In genomic region chr20:50310673-50311051, GRCh38 we compare ENCODE assay signal across 16 cellular contexts.
A peak's percentile ranks its signal among the peaks of the same experiment; 100 is the strongest.
DNase-seq lines count a peak whose midpoint lies in the region; ATAC-seq and TF ChIP-seq lines count a peak whose summit lies in the region.
"Had no signal": no experiment of that assay in that cellular context is flagged by ENCODE, and none has a peak within 500 bp of the region (broad histone marks: within the 10 kb centered on the region; RNA-seq: fewer than 3 reads in every experiment).

No MANE protein-coding gene starts in this region.

- no peak overlapping the region for H2BK5ac ChIP-seq in mesenchymal stem cell (ENCODE audit: low read depth, low read length, poor library complexity, severe bottlenecking)

- H3K27ac ChIP-seq in RWPE2 (ENCODE audit: poor library complexity, severe bottlenecking) = peak overlapping the region; percentile 80
- no peak overlapping the region for H3K27ac ChIP-seq in mesenchymal stem cell (ENCODE audit: low read length, poor library complexity, severe bottlenecking)
- H3K27ac ChIP-seq: BLaER1, cardiac muscle cell had no signal

- ATAC-seq in RWPE2 (ENCODE audit: low read depth) (no peak), GM21515 (IDR thresholded peaks at IDR 0.05; ENCODE audit: unreplicated experiment) (no peak)
- ATAC-seq in stimulated activated effector memory CD8-positive, alpha-beta T cell treated with anti-CD3 and anti-CD28 coated beads, Interleukin-12 subunit alpha, Interleukin-12 subunit beta, amount 100 ng/mL, for 72 hours = peak; percentile 81
- ATAC-seq in stimulated activated memory B cell treated with anti-CD40 and anti-IgM and Interleukin-4, amounts not matched to agents 10 μg/mL and 1 μg/mL and 100 μg/mL, for 72 hours = no peak
- ATAC-seq: activated T-helper 17 cell treated with anti-CD3 and anti-CD28 coated beads, Interleukin-2, amount 50 U/mL, for 72 hours; GM12878 had no signal

- H3K4me3 ChIP-seq in RWPE2 (ENCODE audit: severe bottlenecking) (no peak overlapping the region), mesenchymal stem cell (ENCODE audit: insufficient read depth in 1 of 2, low read depth in 1 of 2, low read length in 2 of 2) (no peak overlapping the region)
- H3K4me3 ChIP-seq: BLaER1, cardiac muscle cell, GM12878 had no signal

- H3K36me3 ChIP-seq in RWPE2 (ENCODE audit: low read depth) (no peaks in the 10 kb centered on the region), mesenchymal stem cell (ENCODE audit: control insufficient read depth in 1 of 2, insufficient read depth in 2 of 2, low read depth in 1 of 2, low read length in 2 of 2) (no peaks in the 10 kb centered on the region)
- H3K36me3 ChIP-seq: BLaER1, cardiac muscle cell had no signal

- H3K27ac Mint-ChIP-seq in HFFc6 = 0 out of 2 replicates have a peak overlapping the region, but pooled peaks have one; percentile 40
- peak overlapping the region; percentile 4 for H3K27ac Mint-ChIP-seq in stimulated activated effector memory CD8-positive, alpha-beta T cell treated with anti-CD3 and anti-CD28 coated beads, Interleukin-12 subunit alpha, Interleukin-12 subunit beta, amount 100 ng/mL, for 72 hours
- H3K27ac Mint-ChIP-seq in stimulated activated memory B cell treated with anti-CD40 and anti-IgM and Interleukin-4, amounts not matched to agents 10 μg/mL and 1 μg/mL and 100 μg/mL, for 72 hours = no peak overlapping the region
- H3K27ac Mint-ChIP-seq: activated B cell treated with CpG ODN at 0.5 μM for 24 hours; activated T-helper 17 cell treated with anti-CD3 and anti-CD28 coated beads, Interleukin-2, amount 50 U/mL, for 72 hours; stimulated activated naive CD8-positive, alpha-beta T cell treated with anti-CD3 and anti-CD28 coated beads, Interleukin-15, Interleukin-2, amounts not matched to agents 100 ng/mL and 50 ng/mL, for 24 hours had no signal

- H2BK15ac ChIP-seq in mesenchymal stem cell (ENCODE audit: low read depth, poor library complexity, severe bottlenecking) = peak overlapping the region; percentile 91

- no peak overlapping the region for H2AFZ ChIP-seq in mesenchymal stem cell (ENCODE audit: low read depth, low read length)

- H3K9me3 Mint-ChIP-seq in HFFc6 = no peaks in the 10 kb centered on the region
- no peaks in the 10 kb centered on the region for H3K9me3 Mint-ChIP-seq in stimulated activated effector memory CD8-positive, alpha-beta T cell treated with anti-CD3 and anti-CD28 coated beads, Interleukin-12 subunit alpha, Interleukin-12 subunit beta, amount 100 ng/mL, for 72 hours
- peaks cover 3% of the 10 kb centered on the region for H3K9me3 Mint-ChIP-seq in stimulated activated memory B cell treated with anti-CD40 and anti-IgM and Interleukin-4, amounts not matched to agents 10 μg/mL and 1 μg/mL and 100 μg/mL, for 72 hours
- H3K9me3 Mint-ChIP-seq: activated B cell treated with CpG ODN at 0.5 μM for 24 hours; activated T-helper 17 cell treated with anti-CD3 and anti-CD28 coated beads, Interleukin-2, amount 50 U/mL, for 72 hours; stimulated activated naive CD8-positive, alpha-beta T cell treated with anti-CD3 and anti-CD28 coated beads, Interleukin-15, Interleukin-2, amounts not matched to agents 100 ng/mL and 50 ng/mL, for 24 hours had no signal

- peak overlapping the region; percentile 42 to 57 for H3K4ac ChIP-seq in mesenchymal stem cell (ENCODE audit: low read depth in 1 of 2, low read length in 2 of 2)

- H3K4me1 Mint-ChIP-seq in HFFc6 (ENCODE audit: low read depth) = peaks cover 62% of the 10 kb centered on the region
- H3K4me1 Mint-ChIP-seq in stimulated activated effector memory CD8-positive, alpha-beta T cell treated with anti-CD3 and anti-CD28 coated beads, Interleukin-12 subunit alpha, Interleukin-12 subunit beta, amount 100 ng/mL, for 72 hours = peaks cover 29% of the 10 kb centered on the region
- no peaks in the 10 kb centered on the region for H3K4me1 Mint-ChIP-seq in stimulated activated memory B cell treated with anti-CD40 and anti-IgM and Interleukin-4, amounts not matched to agents 10 μg/mL and 1 μg/mL and 100 μg/mL, for 72 hours
- H3K4me1 Mint-ChIP-seq: activated B cell treated with CpG ODN at 0.5 μM for 24 hours; activated T-helper 17 cell treated with anti-CD3 and anti-CD28 coated beads, Interleukin-2, amount 50 U/mL, for 72 hours had no signal

- no peaks in the 10 kb centered on the region for H3K36me3 Mint-ChIP-seq in HFFc6 (ENCODE audit: low read depth)
- H3K36me3 Mint-ChIP-seq in stimulated activated effector memory CD8-positive, alpha-beta T cell treated with anti-CD3 and anti-CD28 coated beads, Interleukin-12 subunit alpha, Interleukin-12 subunit beta, amount 100 ng/mL, for 72 hours = no peaks in the 10 kb centered on the region
- H3K36me3 Mint-ChIP-seq in stimulated activated memory B cell treated with anti-CD40 and anti-IgM and Interleukin-4, amounts not matched to agents 10 μg/mL and 1 μg/mL and 100 μg/mL, for 72 hours = no peaks in the 10 kb centered on the region

- H3K23ac ChIP-seq in mesenchymal stem cell (ENCODE audit: low read length in 2 of 2) = no peak overlapping the region

- no peaks in the 10 kb centered on the region for H3K27me3 ChIP-seq in RWPE2 (ENCODE audit: insufficient read depth, poor library complexity, severe bottlenecking)
- no peaks in the 10 kb centered on the region for H3K27me3 ChIP-seq in mesenchymal stem cell (ENCODE audit: control insufficient read depth in 1 of 2, insufficient read depth in 1 of 2, low read length in 2 of 2)
- H3K27me3 ChIP-seq: BLaER1, cardiac muscle cell had no signal

- H3K4me3 Mint-ChIP-seq in HFFc6 = no peak overlapping the region
- no peak overlapping the region for H3K4me3 Mint-ChIP-seq in stimulated activated effector memory CD8-positive, alpha-beta T cell treated with anti-CD3 and anti-CD28 coated beads, Interleukin-12 subunit alpha, Interleukin-12 subunit beta, amount 100 ng/mL, for 72 hours
- no peak overlapping the region for H3K4me3 Mint-ChIP-seq in stimulated activated memory B cell treated with anti-CD40 and anti-IgM and Interleukin-4, amounts not matched to agents 10 μg/mL and 1 μg/mL and 100 μg/mL, for 72 hours
- H3K4me3 Mint-ChIP-seq: activated B cell treated with CpG ODN at 0.5 μM for 24 hours; activated T-helper 17 cell treated with anti-CD3 and anti-CD28 coated beads, Interleukin-2, amount 50 U/mL, for 72 hours; stimulated activated naive CD8-positive, alpha-beta T cell treated with anti-CD3 and anti-CD28 coated beads, Interleukin-15, Interleukin-2, amounts not matched to agents 100 ng/mL and 50 ng/mL, for 24 hours had no signal

- H2BK12ac ChIP-seq in mesenchymal stem cell (ENCODE audit: low read length in 2 of 2) = peak overlapping the region; percentile 90 to 99

- peak overlapping the region; percentile 82 to 87 for H3K18ac ChIP-seq in mesenchymal stem cell (ENCODE audit: low read depth in 1 of 2, low read length in 2 of 2)

- TF ChIP-seq CTCF in HFFc6 (IDR thresholded peaks at IDR 0.05) (no peak), RWPE2 (IDR thresholded peaks at IDR 0.05; ENCODE audit: poor library complexity, severe bottlenecking) (no peak)

- H3K9ac ChIP-seq in mesenchymal stem cell (ENCODE audit: low read length) = no peak overlapping the region
- H3K9ac ChIP-seq: BLaER1 had no signal

- no peak overlapping the region for H3K4me2 ChIP-seq in mesenchymal stem cell (ENCODE audit: low read length, poor library complexity, severe bottlenecking)
- H3K4me2 ChIP-seq: BLaER1 had no signal

- peak overlapping the region; percentile 97 for H4K91ac ChIP-seq in mesenchymal stem cell (ENCODE audit: low read length)

- no peak for DNase-seq in HFFc6
- no peak for DNase-seq in RWPE2 (ENCODE audit: low spot score)
- DNase-seq in mesenchymal stem cell = no peak
- DNase-seq in stimulated activated effector memory CD8-positive, alpha-beta T cell treated with anti-CD3 and anti-CD28 coated beads, Interleukin-12 subunit alpha, Interleukin-12 subunit beta, amount 100 ng/mL, for 72 hours (ENCODE audit: low spot score in 2 of 2) = no peak
- no peak for DNase-seq in putamen (ENCODE audit: low spot score)
- DNase-seq: activated B cell treated with CpG ODN at 0.5 μM for 24 hours, glutamatergic neuron, Kasumi-1, OCI-M1 had no signal

- no peaks in the 10 kb centered on the region for H3K79me1 ChIP-seq in mesenchymal stem cell (replicated peaks; ENCODE audit: low read length, poor library complexity, severe bottlenecking)

- peak overlapping the region; percentile 58 for H2BK120ac ChIP-seq in mesenchymal stem cell (ENCODE audit: low read depth, low read length)

- H3K27me3 Mint-ChIP-seq in HFFc6 (ENCODE audit: insufficient read depth) = no peaks in the 10 kb centered on the region
- H3K27me3 Mint-ChIP-seq in stimulated activated memory B cell treated with anti-CD40 and anti-IgM and Interleukin-4, amounts not matched to agents 10 μg/mL and 1 μg/mL and 100 μg/mL, for 72 hours = peaks cover 59% of the 10 kb centered on the region

- WGBS in mesenchymal stem cell = 96% methylated on average over 9 of the region's 10 CpGs

- peak overlapping the region in 1 of 2 experiments; percentile 46 for H3K14ac ChIP-seq in mesenchymal stem cell (ENCODE audit: low read length in 2 of 2)

- H2AK5ac ChIP-seq in mesenchymal stem cell (ENCODE audit: low read length, severe bottlenecking) = peak overlapping the region; percentile 70

- peaks cover 43% of the 10 kb centered on the region for H3K4me1 ChIP-seq in RWPE2 (ENCODE audit: insufficient read depth, poor library complexity, severe bottlenecking)
- peaks cover 36% of the 10 kb centered on the region for H3K4me1 ChIP-seq in mesenchymal stem cell (ENCODE audit: control insufficient read depth, insufficient read depth, low read depth, low read length)
- H3K4me1 ChIP-seq: BLaER1 had no signal

- H4K8ac ChIP-seq in mesenchymal stem cell (ENCODE audit: low read length) = peak overlapping the region; percentile 66

- H3K9me3 ChIP-seq in RWPE2 (ENCODE audit: severe bottlenecking) (no peaks in the 10 kb centered on the region), mesenchymal stem cell (ENCODE audit: control insufficient read depth, low read length) (no peaks in the 10 kb centered on the region)
- H3K9me3 ChIP-seq: BLaER1 had no signal
